ENCODE assay signal across 1 cellular context in the genomic region with DNA sequence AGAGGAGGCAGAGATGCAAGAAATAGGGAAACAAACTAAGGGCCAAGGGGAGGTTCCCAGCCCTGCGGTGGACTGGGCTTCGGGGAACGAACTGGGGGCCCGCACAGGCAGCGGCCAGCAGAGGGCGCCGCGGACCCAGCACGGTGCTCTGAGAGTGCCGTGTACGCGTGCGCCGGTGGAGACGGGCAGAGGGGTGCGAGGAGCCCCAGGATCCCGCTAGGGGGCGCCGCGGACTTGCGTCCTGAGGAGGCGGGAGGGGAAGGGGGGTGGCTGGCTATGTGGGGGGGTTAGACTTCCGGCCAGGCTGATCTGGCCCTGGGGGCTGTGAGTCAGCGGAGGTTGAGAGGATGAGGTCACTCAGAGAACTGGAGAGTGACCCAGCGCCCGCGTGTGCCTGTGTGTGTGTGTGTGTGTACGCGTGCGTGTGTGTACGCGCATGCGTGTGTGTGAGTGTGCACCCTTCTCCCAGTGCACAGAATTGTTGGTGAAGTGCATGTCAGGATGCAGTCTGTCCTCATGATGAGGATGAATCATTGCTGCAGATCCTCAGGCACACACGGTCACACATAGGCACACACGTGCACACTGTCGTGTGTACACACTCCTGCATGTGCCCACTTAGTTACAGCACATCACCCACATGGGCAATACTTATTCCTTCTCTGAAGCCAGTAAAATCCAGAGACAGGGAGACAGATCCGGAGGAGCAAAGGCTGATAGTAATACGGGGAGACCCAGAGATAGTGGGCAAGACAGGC.
TF ChIP-seq lines count a peak whose summit lies in the region.

No MANE protein-coding gene starts in this region.

TF ChIP-seq in HEK293, 187 proteins besides CTCF, POLR2A, EP300 and RAD21 (continued from another document and continues in another):
- TF ChIP-seq, protein P1, sequence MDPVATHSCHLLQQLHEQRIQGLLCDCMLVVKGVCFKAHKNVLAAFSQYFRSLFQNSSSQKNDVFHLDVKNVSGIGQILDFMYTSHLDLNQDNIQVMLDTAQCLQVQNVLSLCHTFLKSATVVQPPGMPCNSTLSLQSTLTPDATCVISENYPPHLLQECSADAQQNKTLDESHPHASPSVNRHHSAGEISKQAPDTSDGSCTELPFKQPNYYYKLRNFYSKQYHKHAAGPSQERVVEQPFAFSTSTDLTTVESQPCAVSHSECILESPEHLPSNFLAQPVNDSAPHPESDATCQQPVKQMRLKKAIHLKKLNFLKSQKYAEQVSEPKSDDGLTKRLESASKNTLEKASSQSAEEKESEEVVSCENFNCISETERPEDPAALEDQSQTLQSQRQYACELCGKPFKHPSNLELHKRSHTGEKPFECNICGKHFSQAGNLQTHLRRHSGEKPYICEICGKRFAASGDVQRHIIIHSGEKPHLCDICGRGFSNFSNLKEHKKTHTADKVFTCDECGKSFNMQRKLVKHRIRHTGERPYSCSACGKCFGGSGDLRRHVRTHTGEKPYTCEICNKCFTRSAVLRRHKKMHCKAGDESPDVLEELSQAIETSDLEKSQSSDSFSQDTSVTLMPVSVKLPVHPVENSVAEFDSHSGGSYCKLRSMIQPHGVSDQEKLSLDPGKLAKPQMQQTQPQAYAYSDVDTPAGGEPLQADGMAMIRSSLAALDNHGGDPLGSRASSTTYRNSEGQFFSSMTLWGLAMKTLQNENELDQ (tag by site-specific recombination; IDR thresholded peaks at IDR 0.05; ENCODE audit: low read depth): no peak
- TF ChIP-seq ZNF776 (tag by site-specific recombination; IDR thresholded peaks at IDR 0.05; ENCODE audit: borderline replicate concordance): no peak
- TF ChIP-seq GLI4 (tag by site-specific recombination; IDR thresholded peaks at IDR 0.05): no peak
- no peak; the same call in 1 of the 2 replicates for TF ChIP-seq ZNF140 (tag by site-specific recombination; IDR thresholded peaks at IDR 0.05)
- peak; percentile 81; the same call in 1 of the 2 replicates for TF ChIP-seq ZFP37 (tag by site-specific recombination; IDR thresholded peaks at IDR 0.05)
- TF ChIP-seq ZNF157 (tag by site-specific recombination; IDR thresholded peaks at IDR 0.05): no peak
- TF ChIP-seq, protein P2, sequence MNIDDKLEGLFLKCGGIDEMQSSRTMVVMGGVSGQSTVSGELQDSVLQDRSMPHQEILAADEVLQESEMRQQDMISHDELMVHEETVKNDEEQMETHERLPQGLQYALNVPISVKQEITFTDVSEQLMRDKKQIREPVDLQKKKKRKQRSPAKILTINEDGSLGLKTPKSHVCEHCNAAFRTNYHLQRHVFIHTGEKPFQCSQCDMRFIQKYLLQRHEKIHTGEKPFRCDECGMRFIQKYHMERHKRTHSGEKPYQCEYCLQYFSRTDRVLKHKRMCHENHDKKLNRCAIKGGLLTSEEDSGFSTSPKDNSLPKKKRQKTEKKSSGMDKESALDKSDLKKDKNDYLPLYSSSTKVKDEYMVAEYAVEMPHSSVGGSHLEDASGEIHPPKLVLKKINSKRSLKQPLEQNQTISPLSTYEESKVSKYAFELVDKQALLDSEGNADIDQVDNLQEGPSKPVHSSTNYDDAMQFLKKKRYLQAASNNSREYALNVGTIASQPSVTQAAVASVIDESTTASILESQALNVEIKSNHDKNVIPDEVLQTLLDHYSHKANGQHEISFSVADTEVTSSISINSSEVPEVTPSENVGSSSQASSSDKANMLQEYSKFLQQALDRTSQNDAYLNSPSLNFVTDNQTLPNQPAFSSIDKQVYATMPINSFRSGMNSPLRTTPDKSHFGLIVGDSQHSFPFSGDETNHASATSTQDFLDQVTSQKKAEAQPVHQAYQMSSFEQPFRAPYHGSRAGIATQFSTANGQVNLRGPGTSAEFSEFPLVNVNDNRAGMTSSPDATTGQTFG (tag by site-specific recombination; IDR thresholded peaks at IDR 0.05; ENCODE audit: borderline replicate concordance): no peak; the same call in 1 of the 2 replicates
- no peak for TF ChIP-seq ZNF585B (tag by site-specific recombination; IDR thresholded peaks at IDR 0.05)
- TF ChIP-seq ZNF843 (tag by site-specific recombination; IDR thresholded peaks at IDR 0.05): peak; percentile 89; the same call in 1 of the 2 replicates
- peak; percentile 98 for TF ChIP-seq ZSCAN23 (tag by site-specific recombination; IDR thresholded peaks at IDR 0.05)
- TF ChIP-seq KLF17 (tag by site-specific recombination; IDR thresholded peaks at IDR 0.05): peak; percentile 99
- TF ChIP-seq ZFP69B (tag by site-specific recombination; IDR thresholded peaks at IDR 0.05): peak; percentile 93
- TF ChIP-seq ZNF19 (tag by site-specific recombination; IDR thresholded peaks at IDR 0.05; ENCODE audit: low read depth): no peak
- peak; percentile 22; the same call in 1 of the 2 replicates for TF ChIP-seq ZBTB6 (tag by site-specific recombination; IDR thresholded peaks at IDR 0.05)
- no peak for TF ChIP-seq SCRT1 (tag by site-specific recombination; IDR thresholded peaks at IDR 0.05; ENCODE audit: borderline replicate concordance)
- TF ChIP-seq ZSCAN5A (tag by site-specific recombination; IDR thresholded peaks at IDR 0.05): 0 out of 2 replicates have a peak, but pooled peaks have one; percentile 77
- no peak for TF ChIP-seq ZNF701 (tag by site-specific recombination; IDR thresholded peaks at IDR 0.05)
- no peak for TF ChIP-seq ZNF426 (tag by site-specific recombination; IDR thresholded peaks at IDR 0.05)
- no peak for TF ChIP-seq ZNF433 (tag by site-specific recombination; IDR thresholded peaks at IDR 0.05; ENCODE audit: low read depth)
- TF ChIP-seq ZNF530 (tag by site-specific recombination; IDR thresholded peaks at IDR 0.05; ENCODE audit: low read depth): no peak
- TF ChIP-seq, protein P3, sequence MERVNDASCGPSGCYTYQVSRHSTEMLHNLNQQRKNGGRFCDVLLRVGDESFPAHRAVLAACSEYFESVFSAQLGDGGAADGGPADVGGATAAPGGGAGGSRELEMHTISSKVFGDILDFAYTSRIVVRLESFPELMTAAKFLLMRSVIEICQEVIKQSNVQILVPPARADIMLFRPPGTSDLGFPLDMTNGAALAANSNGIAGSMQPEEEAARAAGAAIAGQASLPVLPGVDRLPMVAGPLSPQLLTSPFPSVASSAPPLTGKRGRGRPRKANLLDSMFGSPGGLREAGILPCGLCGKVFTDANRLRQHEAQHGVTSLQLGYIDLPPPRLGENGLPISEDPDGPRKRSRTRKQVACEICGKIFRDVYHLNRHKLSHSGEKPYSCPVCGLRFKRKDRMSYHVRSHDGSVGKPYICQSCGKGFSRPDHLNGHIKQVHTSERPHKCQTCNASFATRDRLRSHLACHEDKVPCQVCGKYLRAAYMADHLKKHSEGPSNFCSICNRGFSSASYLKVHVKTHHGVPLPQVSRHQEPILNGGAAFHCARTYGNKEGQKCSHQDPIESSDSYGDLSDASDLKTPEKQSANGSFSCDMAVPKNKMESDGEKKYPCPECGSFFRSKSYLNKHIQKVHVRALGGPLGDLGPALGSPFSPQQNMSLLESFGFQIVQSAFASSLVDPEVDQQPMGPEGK (tag by site-specific recombination; IDR thresholded peaks at IDR 0.05): peak; percentile 100
- no peak for TF ChIP-seq ZNF596 (tag by site-specific recombination; IDR thresholded peaks at IDR 0.05)
- no peak for TF ChIP-seq ZNF112 (tag by site-specific recombination; IDR thresholded peaks at IDR 0.05)
- TF ChIP-seq YY1 (tag by site-specific recombination; IDR thresholded peaks at IDR 0.05): peak; percentile 30; the same call in 1 of the 2 replicates
- TF ChIP-seq ZNF624 (tag by site-specific recombination; IDR thresholded peaks at IDR 0.05): no peak
- TF ChIP-seq ZNF707 (tag by site-specific recombination; IDR thresholded peaks at IDR 0.05): peak; percentile 43; the same call in 1 of the 2 replicates
- TF ChIP-seq ZNF350 (tag by site-specific recombination; IDR thresholded peaks at IDR 0.05): no peak
- no peak for TF ChIP-seq ZNF223 (tag by site-specific recombination; IDR thresholded peaks at IDR 0.05)
- TF ChIP-seq ZNF169 (tag by site-specific recombination; IDR thresholded peaks at IDR 0.05): peak; percentile 52; the same call in 1 of the 2 replicates
- peak; percentile 76 for TF ChIP-seq ZBTB11 (tag by site-specific recombination; conservative IDR thresholded peaks at IDR 0.05; ENCODE audit: low read depth)
- no peak for TF ChIP-seq TCF7L2 (IDR thresholded peaks at IDR 0.05; ENCODE audit: borderline replicate concordance, low read depth, low read length)
- TF ChIP-seq ZNF239 (tag by site-specific recombination; IDR thresholded peaks at IDR 0.05): peak; percentile 11; the same call in 1 of the 2 replicates
- TF ChIP-seq ZNF24 (tag by site-specific recombination; IDR thresholded peaks at IDR 0.05): peak; percentile 96
- no peak for TF ChIP-seq ZNF777 (tag by site-specific recombination; IDR thresholded peaks at IDR 0.05; ENCODE audit: borderline replicate concordance)
- TF ChIP-seq ZNF155 (tag by site-specific recombination; IDR thresholded peaks at IDR 0.05): no peak
- peak; percentile 98 for TF ChIP-seq GLIS2 (tag by site-specific recombination; IDR thresholded peaks at IDR 0.05)
- TF ChIP-seq ZNF354C (tag by site-specific recombination; IDR thresholded peaks at IDR 0.05; ENCODE audit: borderline replicate concordance, low read depth): no peak
- peak; percentile 90; the same call in 1 of the 2 replicates for TF ChIP-seq TRIM28 (IDR thresholded peaks at IDR 0.05; ENCODE audit: borderline replicate concordance, low read length)
- no peak for TF ChIP-seq ZNF202 (tag by site-specific recombination; IDR thresholded peaks at IDR 0.05; ENCODE audit: borderline replicate concordance)
- no peak for TF ChIP-seq ZNF23 (tag by site-specific recombination; IDR thresholded peaks at IDR 0.05; ENCODE audit: borderline replicate concordance)
- TF ChIP-seq ZNF645 (tag by site-specific recombination; IDR thresholded peaks at IDR 0.05): no peak
- TF ChIP-seq ZBTB20 (tag by site-specific recombination; IDR thresholded peaks at IDR 0.05): peak; percentile 67; the same call in 1 of the 2 replicates
- TF ChIP-seq ZFP41 (tag by site-specific recombination; IDR thresholded peaks at IDR 0.05; ENCODE audit: borderline replicate concordance): no peak
- no peak for TF ChIP-seq ZNF416 (tag by site-specific recombination; IDR thresholded peaks at IDR 0.05)
- TF ChIP-seq ZNF211 (tag by site-specific recombination; IDR thresholded peaks at IDR 0.05; ENCODE audit: low read depth): 0 out of 2 replicates have a peak, but pooled peaks have one; percentile 17
- peak; percentile 94 for TF ChIP-seq GLIS1 (tag by site-specific recombination; IDR thresholded peaks at IDR 0.05)
- peak; percentile 84 for TF ChIP-seq ZFHX2 (tag by site-specific recombination; conservative IDR thresholded peaks at IDR 0.05)
